Comparison of ENCODE assay signal across 8 cellular contexts in genomic region chr12:45216983-45217485, GRCh38. TPM values are rescaled to one million over a fixed set of nuclear protein-coding genes. Genes with fewer than 3 reads are reported as not detected.
DNase-seq lines count a peak whose midpoint lies in the region; ATAC-seq lines count a peak whose summit lies in the region.

No MANE protein-coding gene starts in this region.

- no peaks in the 10 kb centered on the region for H3K9me3 ChIP-seq in right cardiac atrium (ENCODE audit: control insufficient read depth, low read length)

- no peaks in the 10 kb centered on the region for H3K9me3 Mint-ChIP-seq in T-cell
- H3K9me3 Mint-ChIP-seq in stimulated activated memory B cell treated with anti-CD40 and anti-IgM and Interleukin-4, amounts not matched to agents 10 μg/mL and 1 μg/mL and 100 μg/mL, for 72 hours, result no peaks in the 10 kb centered on the region

- peak overlapping the region; percentile 62 to 85 for H3K27ac Mint-ChIP-seq in T-cell
- H3K27ac Mint-ChIP-seq in stimulated activated memory B cell treated with anti-CD40 and anti-IgM and Interleukin-4, amounts not matched to agents 10 μg/mL and 1 μg/mL and 100 μg/mL, for 72 hours, result peak overlapping the region; percentile 83

- H3K27ac ChIP-seq in right cardiac atrium (ENCODE audit: low read length), result peak overlapping the region; percentile 92

- no peaks in the 10 kb centered on the region for H3K36me3 Mint-ChIP-seq in T-cell
- no peaks in the 10 kb centered on the region for H3K36me3 Mint-ChIP-seq in stimulated activated memory B cell treated with anti-CD40 and anti-IgM and Interleukin-4, amounts not matched to agents 10 μg/mL and 1 μg/mL and 100 μg/mL, for 72 hours

- WGBS in right cardiac atrium, result 4% methylated on average over 9 of the region's 9 CpGs

- peaks cover 4% of the 10 kb centered on the region for H3K4me1 ChIP-seq in right cardiac atrium (ENCODE audit: control insufficient read depth, insufficient read depth, low read length)

- H3K27me3 ChIP-seq in right cardiac atrium (ENCODE audit: control insufficient read depth, insufficient read depth), result no peaks in the 10 kb centered on the region

- peak overlapping the region; percentile 92 to 97 (median 94) for H3K4me3 Mint-ChIP-seq in T-cell
- peak overlapping the region; percentile 93 for H3K4me3 Mint-ChIP-seq in stimulated activated memory B cell treated with anti-CD40 and anti-IgM and Interleukin-4, amounts not matched to agents 10 μg/mL and 1 μg/mL and 100 μg/mL, for 72 hours

- DNase-seq in NCI-H146 (lab: John Stamatoyannopoulos, UW) (peak; percentile 46), NCI-H146 treated with DMSO at 0.1 percent for 48 hours (lab: John Stamatoyannopoulos, UW; ENCODE audit: unreplicated experiment) (no peak), T-cell (no peak), right cardiac atrium (no peak), Ammon's horn (ENCODE audit: low spot score) (no peak), globus pallidus (ENCODE audit: low spot score) (no peak)

- no peaks in the 10 kb centered on the region for H3K27me3 Mint-ChIP-seq in T-cell
- no peaks in the 10 kb centered on the region for H3K27me3 Mint-ChIP-seq in stimulated activated memory B cell treated with anti-CD40 and anti-IgM and Interleukin-4, amounts not matched to agents 10 μg/mL and 1 μg/mL and 100 μg/mL, for 72 hours

- peak overlapping the region; percentile 86 for H3K4me3 ChIP-seq in right cardiac atrium (ENCODE audit: low read length)

- POLR2A ChIA-PET in T-cell (lab: Charles Lee), result no interaction called here

- intact Hi-C loops in right cardiac atrium (cut with DNase I), result loop anchor here in 1 of 4 donors (5.0 kb wide), 1 partner anchor 50 kb away; no protein-coding TSS in a partner anchor

- ATAC-seq in T-cell (replicated peaks in 1 of 4) (no peak), right cardiac atrium (no peak), GM18870 (IDR thresholded peaks at IDR 0.05; ENCODE audit: unreplicated experiment) (no peak)
- no peak for ATAC-seq in stimulated activated memory B cell treated with anti-CD40 and anti-IgM and Interleukin-4, amounts not matched to agents 10 μg/mL and 1 μg/mL and 100 μg/mL, for 72 hours

- peaks cover 54 to 69% (median 59%) of the 10 kb centered on the region in 3 donors for H3K4me1 Mint-ChIP-seq in T-cell
- H3K4me1 Mint-ChIP-seq in stimulated activated memory B cell treated with anti-CD40 and anti-IgM and Interleukin-4, amounts not matched to agents 10 μg/mL and 1 μg/mL and 100 μg/mL, for 72 hours, result peaks cover 23% of the 10 kb centered on the region

- CTCF ChIA-PET in T-cell (lab: Charles Lee), result interaction anchor here (0.6 to 0.9 kb wide), 3 partner anchors 34 to 529 kb away, joined by 3 read pairs; no protein-coding TSS in a partner anchor

RNA-seq across cellular contexts. Expression of gene ANO6, which starts 1.1 kb away (rescaled TPM):
- total RNA-seq in T-cell (10 to 100 TPM; 17.9 to 22.5 (median 20.3) TPM), right cardiac atrium (10 to 100 TPM; 42.2 to 51.0 (median 47.5) TPM)
- polyA plus RNA-seq in right cardiac atrium, result 14.4 TPM
